19 cellular contexts compared by ENCODE assay signal in genomic region chr13:69704311-69704710, GRCh38.
A peak's percentile ranks its signal among the peaks of the same experiment; 100 is the strongest.
DNase-seq lines count a peak whose midpoint lies in the region; ATAC-seq, FAIRE-seq and TF ChIP-seq lines count a peak whose summit lies in the region.
"Had no signal": no experiment of that assay in that cellular context is flagged by ENCODE, and none has a peak within 500 bp of the region (broad histone marks: within the 10 kb centered on the region; RNA-seq: fewer than 3 reads in every experiment).

No MANE protein-coding gene starts in this region.

- DNase-seq in A172 (ENCODE audit: low spot score), result peak; percentile 0
- peak; percentile 9 for DNase-seq in RKO (ENCODE audit: low spot score)
- peak; percentile 48 for DNase-seq in astrocyte of the spinal cord (ENCODE audit: low read depth, low spot score)
- peak; percentile 68 for DNase-seq in kidney glomerular epithelial cell (lab: John Stamatoyannopoulos, UW)
- no peak for DNase-seq in GM12891 (ENCODE audit: insufficient read length, low spot score)
- no peak for DNase-seq in OCI-M1 (lab: John Stamatoyannopoulos, UW)
- DNase-seq in dermis blood vessel endothelial cell, result no peak
- DNase-seq: DMS153, KG1, MG63, NCI-H1092 treated with DMSO at 0.1 percent for 48 hours, NCI-H1694, NCI-H446 treated with DMSO at 0.1 percent for 48 hours, NCI-H774, SHP77 treated with DMSO at 0.1 percent for 48 hours had no signal

- no peak for ATAC-seq in GM21367 (IDR thresholded peaks at IDR 0.05; ENCODE audit: unreplicated experiment)
- ATAC-seq: Panc1 had no signal

- TF ChIP-seq POLR2A in GM12891 (IDR thresholded peaks at IDR 0.05; ENCODE audit: low read depth, low read length), result no peak

- no peak overlapping the region for H3K4me3 ChIP-seq in astrocyte of the spinal cord (ENCODE audit: low read depth, low read length)
- H3K4me3 ChIP-seq: HAP-1, MG63 had no signal

- in situ Hi-C loops in astrocyte of the spinal cord (cut with HindIII; ENCODE audit: low sequenced_read_pairs), result no loop called here

- no peak for TF ChIP-seq CTCF in astrocyte of the spinal cord (IDR thresholded peaks at IDR 0.05; ENCODE audit: low read depth, low read length)

- FAIRE-seq in GM12891 (lab: Jason Lieb, UNC), result no peak
- FAIRE-seq: A204.1 had no signal

TF ChIP-seq in GM12891, 5 proteins besides CTCF, POLR2A, EP300 and RAD21:
- TF ChIP-seq POLR2AphosphoS5 (IDR thresholded peaks at IDR 0.05; ENCODE audit: low read depth, low read length) (no peak), PAX5 (IDR thresholded peaks at IDR 0.05; ENCODE audit: insufficient read depth, low read length, severe bottlenecking) (no peak), TAF1 (IDR thresholded peaks at IDR 0.05; ENCODE audit: low read depth, low read length) (no peak), POU2F2 (IDR thresholded peaks at IDR 0.05; ENCODE audit: low read depth, low read length) (no peak), SPI1 (IDR thresholded peaks at IDR 0.05; ENCODE audit: low read depth, low read length) (no peak)

Comparison
In these comparisons a context has a peak if more than half of its experiments do, and no peak if none do; other contexts are left out.
1. DNase-seq: peak in A172 (single experiment), RKO (single experiment), astrocyte of the spinal cord (single experiment) and kidney glomerular epithelial cell (single experiment); none in GM12891 (single experiment), OCI-M1 (single experiment) and dermis blood vessel endothelial cell (single experiment).